In the genomic region with DNA sequence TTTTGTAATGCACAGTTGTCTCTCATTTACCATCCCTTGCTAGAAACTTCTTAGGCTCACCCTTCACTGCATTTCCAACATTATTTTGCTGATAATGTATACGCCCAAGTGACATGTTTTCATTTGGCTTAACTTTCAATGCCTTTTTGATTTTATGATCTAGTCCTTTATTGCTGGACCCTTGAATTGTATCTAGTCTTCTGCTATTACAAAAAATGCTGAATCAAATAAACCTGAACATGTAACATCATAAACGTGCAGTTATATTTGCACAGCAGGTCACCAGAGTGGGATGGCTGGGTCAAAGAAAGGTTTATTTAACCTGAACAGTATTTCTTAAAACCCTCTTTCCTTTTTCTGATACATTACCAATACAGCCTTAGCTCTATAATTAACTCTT, we compare ENCODE assay signal across 23 cellular contexts.
"Had no signal": no experiment of that assay in that cellular context is flagged by ENCODE, and none has a peak within 500 bp of the region (broad histone marks: within the 10 kb centered on the region; RNA-seq: fewer than 3 reads in every experiment).

No MANE protein-coding gene starts in this region.

- DNase-seq: dorsolateral prefrontal cortex; effector memory CD4-positive, alpha-beta T cell; gastrocnemius medialis; kidney; left cardiac atrium; left ventricle myocardium superior; mesenchymal stem cell; midbrain; naive B cell; psoas muscle; retina; right lobe of liver; stimulated activated CD4-positive, alpha-beta T cell treated with anti-CD3 and anti-CD28 coated beads, Interleukin-4, amount 100 ng/mL, for 4 hours; stimulated activated naive CD4-positive, alpha-beta T cell; stomach; substantia nigra; transverse colon had no signal

- H3K9me3 ChIP-seq: gastrocnemius medialis, right lobe of liver, transverse colon had no signal

- H3K4me3 ChIP-seq: coronary artery, dorsolateral prefrontal cortex, gastrocnemius medialis, lung, psoas muscle, right lobe of liver, stomach, thoracic aorta, transverse colon had no signal

- FAIRE-seq: endometrium, kidney had no signal

- ATAC-seq: esophagus mucosa, gastrocnemius medialis, left cardiac atrium, left ventricle myocardium superior, psoas muscle, right lobe of liver had no signal

- H3K4me1 ChIP-seq: parathyroid adenoma, right lobe of liver had no signal

- H3K27ac ChIP-seq: coronary artery, dorsolateral prefrontal cortex, gastrocnemius medialis, parathyroid adenoma, psoas muscle, right lobe of liver, stomach, thoracic aorta had no signal
